Comparison of ENCODE assay signal across 8 cellular contexts in the genomic region with DNA sequence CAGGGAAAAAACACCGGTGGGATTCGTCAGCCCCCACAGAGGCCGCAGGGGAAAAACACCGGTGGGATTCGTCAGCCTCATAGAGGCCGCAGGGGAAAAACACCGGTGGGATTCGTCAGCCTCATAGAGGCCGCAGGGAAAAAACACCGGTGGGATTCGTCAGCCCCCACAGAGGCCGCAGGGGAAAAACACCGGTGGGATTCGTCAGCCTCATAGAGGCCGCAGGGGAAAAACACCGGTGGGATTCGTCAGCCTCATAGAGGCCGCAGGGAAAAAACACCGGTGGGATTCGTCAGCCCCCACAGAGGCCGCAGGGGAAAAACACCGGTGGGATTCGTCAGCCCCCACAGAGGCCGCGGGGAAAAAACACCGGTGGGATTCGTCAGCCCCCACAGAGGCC. TPM values are rescaled to one million over a fixed set of nuclear protein-coding genes. Genes with fewer than 3 reads are reported as not detected.
DNase-seq lines count a peak whose midpoint lies in the region; ATAC-seq and TF ChIP-seq lines count a peak whose summit lies in the region.
"Not testable (repeated sequence)": the region's sequence is repeated elsewhere in the genome, so short reads cannot be mapped to it uniquely, and the experiment has no call there.

No MANE protein-coding gene starts in this region.

- not testable (repeated sequence) for H2BK120ac ChIP-seq in mesenchymal stem cell (ENCODE audit: low read depth, low read length)

- intact Hi-C loops in breast epithelium (cut with DNase I; ENCODE audit: low total_unique reads); esophagus muscularis mucosa (cut with DNase I); gastrocnemius medialis (cut with DNase I; ENCODE audit: low total_unique reads); uterus (cut with DNase I; ENCODE audit: low total_unique reads): not testable (repeated sequence)

- not testable (repeated sequence) for TF ChIP-seq POLR2A in breast epithelium (IDR thresholded peaks at IDR 0.05); esophagus muscularis mucosa (IDR thresholded peaks at IDR 0.05; ENCODE audit: low read depth); gastrocnemius medialis (IDR thresholded peaks at IDR 0.05); uterus (IDR thresholded peaks at IDR 0.05)

- in situ Hi-C loops in gastrocnemius medialis (cut with MboI; ENCODE audit: low sequenced_read_pairs in 4 of 4), result not testable (repeated sequence)

- POLR2A ChIA-PET in AG04450 (lab: Yijun Ruan, JAX), result interaction anchor here (0.6 to 0.9 kb wide), 3 partner anchors 84 to 116 kb away, joined by 3 read pairs; no protein-coding TSS in a partner anchor

- H3K4me1 Mint-ChIP-seq in nephron progenitor cell, result peaks cover 16% of the 10 kb centered on the region

- H3K9ac ChIP-seq in HUES64 (ENCODE audit: low read depth, low read length), result peak overlapping the region; percentile 31
- peak overlapping the region; percentile 79 for H3K9ac ChIP-seq in mesenchymal stem cell (ENCODE audit: low read length)

- H3K27ac ChIP-seq in AG04450 (ENCODE audit: low read depth, low read length) (peak overlapping the region; percentile 91), HUES64 (ENCODE audit: low read depth, low read length) (peak overlapping the region; percentile 93), breast epithelium (peak overlapping the region; percentile 74 to 82), esophagus muscularis mucosa (replicated peaks in 1 of 4) (peak overlapping the region; percentile 73 to 77 (median 75)), mesenchymal stem cell (ENCODE audit: low read length, poor library complexity, severe bottlenecking) (peak overlapping the region; percentile 59), gastrocnemius medialis (peak overlapping the region; percentile 67 to 84 (median 74)), uterus (peak overlapping the region; percentile 45 to 54)

- not testable (repeated sequence) for H3K27me3 ChIP-seq in AG04450 (ENCODE audit: control insufficient read depth, insufficient read depth, low read length); HUES64 (ENCODE audit: insufficient read depth, low read length); breast epithelium; esophagus muscularis mucosa; mesenchymal stem cell (ENCODE audit: control insufficient read depth in 1 of 2, insufficient read depth in 1 of 2, low read length in 2 of 2); gastrocnemius medialis; uterus

- CTCF ChIA-PET in AG04450 (lab: Charles Lee), result not testable (repeated sequence)

- not testable (repeated sequence) for DNase-seq in AG04450 (ENCODE audit: low read depth, low spot score); breast epithelium (ENCODE audit: low spot score in 2 of 2); esophagus muscularis mucosa (ENCODE audit: extremely low spot score); mesenchymal stem cell; nephron progenitor cell; gastrocnemius medialis; uterus

- not testable (repeated sequence) for H3K18ac ChIP-seq in mesenchymal stem cell (ENCODE audit: low read depth in 1 of 2, low read length in 2 of 2)

- H3K79me1 ChIP-seq in mesenchymal stem cell (replicated peaks; ENCODE audit: low read length, poor library complexity, severe bottlenecking), result peaks cover 23% of the 10 kb centered on the region

- H3K9me3 Mint-ChIP-seq in nephron progenitor cell, result peaks cover 45% of the 10 kb centered on the region

- not testable (repeated sequence) for H3K23ac ChIP-seq in mesenchymal stem cell (ENCODE audit: low read length in 2 of 2)

- TF ChIP-seq CTCF in AG04450 (IDR thresholded peaks at IDR 0.05; ENCODE audit: low read depth, low read length); breast epithelium (IDR thresholded peaks at IDR 0.05); esophagus muscularis mucosa (IDR thresholded peaks at IDR 0.05); nephron progenitor cell (IDR thresholded peaks at IDR 0.05); gastrocnemius medialis (IDR thresholded peaks at IDR 0.05 in 4 of 5, conservative IDR thresholded peaks at IDR 0.05 in 1 of 5); uterus (IDR thresholded peaks at IDR 0.05): not testable (repeated sequence)

- TF ChIP-seq EP300 in esophagus muscularis mucosa (IDR thresholded peaks at IDR 0.05), result not testable (repeated sequence)

- H3K4me2 ChIP-seq in mesenchymal stem cell (ENCODE audit: low read length, poor library complexity, severe bottlenecking), result not testable (repeated sequence)

- H2AK5ac ChIP-seq in mesenchymal stem cell (ENCODE audit: low read length, severe bottlenecking), result peak overlapping the region; percentile 93

- not testable (repeated sequence) for H3K4me1 ChIP-seq in HUES64 (ENCODE audit: insufficient read depth, low read length); breast epithelium; uterus
- peaks cover 0 to 25% (median 16%) of the 10 kb centered on the region in 4 donors for H3K4me1 ChIP-seq in esophagus muscularis mucosa
- peaks cover 11% of the 10 kb centered on the region for H3K4me1 ChIP-seq in mesenchymal stem cell (ENCODE audit: control insufficient read depth, insufficient read depth, low read depth, low read length)
- H3K4me1 ChIP-seq in gastrocnemius medialis, result peaks cover 13 to 47% of the 10 kb centered on the region in 2 donors

- H2BK5ac ChIP-seq in mesenchymal stem cell (ENCODE audit: low read depth, low read length, poor library complexity, severe bottlenecking), result not testable (repeated sequence)

- peak overlapping the region; percentile 70 for H3K27ac Mint-ChIP-seq in nephron progenitor cell

- WGBS in HUES64, result 17% methylated on average over 4 of the region's 27 CpGs
- 88% methylated on average over 12 of the region's 27 CpGs for WGBS in esophagus muscularis mucosa
- WGBS in mesenchymal stem cell, result 100% methylated on average over 10 of the region's 27 CpGs

- ATAC-seq in gastrocnemius medialis, result not testable (repeated sequence)

- H3K36me3 ChIP-seq in HUES64 (ENCODE audit: insufficient read depth, low read length); breast epithelium; esophagus muscularis mucosa; mesenchymal stem cell (ENCODE audit: control insufficient read depth in 1 of 2, insufficient read depth in 2 of 2, low read depth in 1 of 2, low read length in 2 of 2); gastrocnemius medialis; uterus: not testable (repeated sequence)

- not testable (repeated sequence) for H4K91ac ChIP-seq in mesenchymal stem cell (ENCODE audit: low read length)

- not testable (repeated sequence) for H3K4me3 ChIP-seq in AG04450 (ENCODE audit: low read depth, low read length); HUES64 (ENCODE audit: low read length); esophagus muscularis mucosa; mesenchymal stem cell (ENCODE audit: insufficient read depth in 1 of 2, low read depth in 1 of 2, low read length in 2 of 2); gastrocnemius medialis; uterus
- H3K4me3 ChIP-seq in breast epithelium, result peak overlapping the region in 1 of 3 donors; percentile 19

- not testable (repeated sequence) for H2BK12ac ChIP-seq in mesenchymal stem cell (ENCODE audit: low read length in 2 of 2)

- peaks cover 20% of the 10 kb centered on the region for H3K9me3 ChIP-seq in AG04450 (ENCODE audit: control insufficient read depth, insufficient read depth, low read length)
- not testable (repeated sequence) for H3K9me3 ChIP-seq in HUES64 (ENCODE audit: insufficient read depth, low read depth, low read length); breast epithelium; esophagus muscularis mucosa; mesenchymal stem cell (ENCODE audit: control insufficient read depth, low read length); gastrocnemius medialis; uterus

- H3K14ac ChIP-seq in mesenchymal stem cell (ENCODE audit: low read length in 2 of 2), result not testable (repeated sequence)

- H3K36me3 Mint-ChIP-seq in nephron progenitor cell (ENCODE audit: low read depth), result peaks cover 64% of the 10 kb centered on the region

- H4K8ac ChIP-seq in mesenchymal stem cell (ENCODE audit: low read length), result not testable (repeated sequence)

- H2BK15ac ChIP-seq in mesenchymal stem cell (ENCODE audit: low read depth, poor library complexity, severe bottlenecking), result not testable (repeated sequence)

- not testable (repeated sequence) for H3K27me3 Mint-ChIP-seq in nephron progenitor cell (ENCODE audit: low read depth, poor library complexity)

- not testable (repeated sequence) for H2AFZ ChIP-seq in mesenchymal stem cell (ENCODE audit: low read depth, low read length)

- H3K4ac ChIP-seq in mesenchymal stem cell (ENCODE audit: low read depth in 1 of 2, low read length in 2 of 2), result not testable (repeated sequence)

- not testable (repeated sequence) for H3K4me3 Mint-ChIP-seq in nephron progenitor cell

RNA-seq across cellular contexts. Expression of gene MRM3, which starts 53.6 kb away (rescaled TPM):
- polyA plus RNA-seq in AG04450 (2011; rRNA removed), result 8.1 and 8.7 TPM in 2 replicates
- polyA minus RNA-seq in AG04450 (2011; rRNA and poly(A)+ RNA removed), result 4.1 and 8.6 TPM in 2 replicates
- 17.9 TPM for polyA plus RNA-seq in HUES64 (2013, experiment 1 of 2)
- 16.2 TPM for polyA plus RNA-seq in HUES64 (2013, experiment 2 of 2)
- total RNA-seq in breast epithelium, result 10 to 100 TPM; 16.5 to 18.4 (median 16.7) TPM
- total RNA-seq in esophagus muscularis mucosa, result 10 to 100 TPM; 17.4 to 25.9 (median 23.9) TPM
- 6.9 TPM for polyA plus RNA-seq in mesenchymal stem cell (2013, experiment 1 of 2)
- polyA plus RNA-seq in mesenchymal stem cell (2013, experiment 2 of 2), result 6.6 TPM
- 10 to 100 TPM; 24.2 to 58.2 (median 33.0) TPM for total RNA-seq in gastrocnemius medialis
- 10 to 100 TPM in 2 of 4 donors, 1 to 10 TPM in 2; 3.2 to 20.8 (median 11.6) TPM for total RNA-seq in uterus

RNA-seq across cellular contexts. Expression of gene GLOD4, which starts 53.6 kb away (rescaled TPM):
- 33.5 and 42.2 TPM in 2 replicates for polyA plus RNA-seq in AG04450 (2011; rRNA removed)
- 18.7 and 23.1 TPM in 2 replicates for polyA minus RNA-seq in AG04450 (2011; rRNA and poly(A)+ RNA removed)
- 48.4 TPM for polyA plus RNA-seq in HUES64 (2013, experiment 1 of 2)
- 48.9 TPM for polyA plus RNA-seq in HUES64 (2013, experiment 2 of 2)
- 10 to 100 TPM; 47.5 to 61.1 (median 59.9) TPM for total RNA-seq in breast epithelium
- 10 to 100 TPM; 25.7 to 73.6 (median 53.9) TPM for total RNA-seq in esophagus muscularis mucosa
- polyA plus RNA-seq in mesenchymal stem cell (2013, experiment 1 of 2), result 35.2 TPM
- 34.5 TPM for polyA plus RNA-seq in mesenchymal stem cell (2013, experiment 2 of 2)
- 10 to 100 TPM; 17.6 to 38.1 (median 22.8) TPM for total RNA-seq in gastrocnemius medialis
- total RNA-seq in uterus, result 10 to 100 TPM; 16.4 to 77.4 (median 35.8) TPM
